In genomic region chr20:50305636-50306477, GRCh38 we compare ENCODE assay signal across 10 cellular contexts.
DNase-seq lines count a peak whose midpoint lies in the region; ATAC-seq and TF ChIP-seq lines count a peak whose summit lies in the region.
"Had no signal": no experiment of that assay in that cellular context is flagged by ENCODE, and none has a peak within 500 bp of the region (broad histone marks: within the 10 kb centered on the region; RNA-seq: fewer than 3 reads in every experiment).

No MANE protein-coding gene starts in this region.

- intact Hi-C loops in dorsolateral prefrontal cortex (cut with DNase I), result no loop called here

- peak overlapping the region in 36 of 59 donors; percentile 13 to 80 (median 54) for H3K27ac ChIP-seq in dorsolateral prefrontal cortex

- no peak overlapping the region for H3K4me3 ChIP-seq in dorsolateral prefrontal cortex

- ATAC-seq in GM18519 (IDR thresholded peaks at IDR 0.05; ENCODE audit: low FRiP score, unreplicated experiment) (no peak), GM19328 (IDR thresholded peaks at IDR 0.05; ENCODE audit: unreplicated experiment) (no peak)

- H3K27me3 ChIP-seq in dorsolateral prefrontal cortex, result no peaks in the 10 kb centered on the region

- TF ChIP-seq CTCF in dorsolateral prefrontal cortex (IDR thresholded peaks at IDR 0.05 in 54 of 56, conservative IDR thresholded peaks at IDR 0.05 in 2 of 56; ENCODE audit: low read depth in 1 of 56, partially characterized antibody in 56 of 56), result no peak

- DNase-seq in Ammon's horn (ENCODE audit: low spot score), result peak; percentile 54
- peak; percentile 87 for DNase-seq in NCI-H2171 (lab: John Stamatoyannopoulos, UW)
- peak in 2 of 10 donors; percentile 43 for DNase-seq in dorsolateral prefrontal cortex
- peak; percentile 71 for DNase-seq in myocyte (ENCODE audit: low read depth)
- no peak for DNase-seq in ecto neural progenitor cell (ENCODE audit: low spot score)
- DNase-seq in pons (ENCODE audit: low spot score), result no peak
- DNase-seq: DND-41, midbrain had no signal

Comparison
In these comparisons a context has a peak if more than half of its experiments do, and no peak if none do; other contexts are left out.
1. DNase-seq: peak in Ammon's horn (single experiment), NCI-H2171 (single experiment) and myocyte (single experiment); none in ecto neural progenitor cell (single experiment) and pons (single experiment).